Comparison of ENCODE assay signal across 1 cellular context in the genomic region with DNA sequence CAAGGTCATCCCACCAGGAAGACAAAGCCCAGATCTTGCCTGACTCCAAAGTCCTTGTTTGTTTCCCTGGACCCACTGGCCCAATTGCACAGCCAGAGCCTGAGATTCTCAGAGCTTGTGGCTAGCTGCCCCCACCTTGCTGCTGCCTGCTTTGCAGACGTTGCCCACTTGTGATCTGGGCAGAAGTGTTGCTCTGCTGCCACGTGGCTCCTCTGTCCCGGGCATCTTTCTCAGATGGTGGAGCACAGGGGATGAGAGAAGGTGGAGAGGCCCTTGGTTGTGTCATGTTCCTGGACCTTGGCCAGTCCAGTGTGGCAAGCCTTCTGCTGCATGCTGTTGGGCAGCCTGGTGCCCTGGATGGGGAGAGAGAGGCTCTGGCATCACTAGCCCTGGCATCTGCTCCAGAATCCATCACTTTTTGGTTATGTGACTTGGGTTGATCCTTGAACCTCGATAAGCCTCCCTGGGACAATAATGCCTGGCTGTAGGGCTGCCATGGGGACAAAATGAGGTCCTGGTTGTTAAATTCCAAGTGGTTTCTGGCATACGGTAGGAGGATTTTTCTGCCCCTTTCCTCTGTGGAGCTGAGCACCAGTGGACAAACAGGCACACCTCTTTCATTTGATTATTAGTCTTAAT.
TF ChIP-seq lines count a peak whose summit lies in the region.

No MANE protein-coding gene starts in this region.

TF ChIP-seq in HepG2, 621 proteins besides CTCF, POLR2A, EP300 and RAD21 (continued from another document and continues in another):
- TF ChIP-seq HOXA5 (CRISPR knock-in tag; IDR thresholded peaks at IDR 0.05) (0 out of 2 replicates have a peak, but pooled peaks have one; percentile 63), TMF1 (CRISPR knock-in tag; IDR thresholded peaks at IDR 0.05; ENCODE audit: low read depth) (no peak), NR1H2 (CRISPR knock-in tag; IDR thresholded peaks at IDR 0.05; ENCODE audit: borderline replicate concordance, low read depth) (no peak), ZC3H13 (CRISPR knock-in tag; IDR thresholded peaks at IDR 0.05) (peak; percentile 43; the same call in 1 of the 2 replicates), DR1 (CRISPR knock-in tag; IDR thresholded peaks at IDR 0.05) (0 out of 2 replicates have a peak, but pooled peaks have one; percentile 13), ISX (CRISPR knock-in tag; conservative IDR thresholded peaks at IDR 0.05) (no peak), ZBTB7B (CRISPR knock-in tag; IDR thresholded peaks at IDR 0.05) (peak; percentile 79; the same call in 1 of the 2 replicates), AGO1 (IDR thresholded peaks at IDR 0.05; ENCODE audit: low read depth, low read length, poor library complexity, severe bottlenecking) (no peak), DPF2 (CRISPR knock-in tag; IDR thresholded peaks at IDR 0.05; ENCODE audit: borderline replicate concordance, low read depth) (no peak), SYNCRIP (IDR thresholded peaks at IDR 0.05; ENCODE audit: insufficient read depth, low read depth, low read length) (no peak), TEAD2 (CRISPR knock-in tag; IDR thresholded peaks at IDR 0.05) (no peak), NR2F1 (CRISPR knock-in tag; IDR thresholded peaks at IDR 0.05) (no peak), CREB1 (IDR thresholded peaks at IDR 0.05) (no peak), CREB1 (CRISPR knock-in tag; IDR thresholded peaks at IDR 0.05) (no peak), NAIF1 (CRISPR knock-in tag; IDR thresholded peaks at IDR 0.05; ENCODE audit: borderline replicate concordance) (no peak), ZSCAN12 (CRISPR knock-in tag; IDR thresholded peaks at IDR 0.05) (no peak), KMT2B (CRISPR knock-in tag; IDR thresholded peaks at IDR 0.05) (no peak), FOXA3 (CRISPR knock-in tag; IDR thresholded peaks at IDR 0.05) (peak; percentile 68), MAFF (IDR thresholded peaks at IDR 0.05; ENCODE audit: low read depth, low read length) (no peak), SP4 (CRISPR knock-in tag; IDR thresholded peaks at IDR 0.05) (peak; percentile 63), ZNF263 (CRISPR knock-in tag; IDR thresholded peaks at IDR 0.05) (peak; percentile 82), NCOR1 (IDR thresholded peaks at IDR 0.05; ENCODE audit: borderline replicate concordance, low read length) (no peak; the same call in 1 of the 2 replicates), NKX3-1 (CRISPR knock-in tag; IDR thresholded peaks at IDR 0.05) (no peak), ZIK1 (CRISPR knock-in tag; IDR thresholded peaks at IDR 0.05; ENCODE audit: borderline replicate concordance, low read depth) (no peak)
- TF ChIP-seq, protein P1, sequence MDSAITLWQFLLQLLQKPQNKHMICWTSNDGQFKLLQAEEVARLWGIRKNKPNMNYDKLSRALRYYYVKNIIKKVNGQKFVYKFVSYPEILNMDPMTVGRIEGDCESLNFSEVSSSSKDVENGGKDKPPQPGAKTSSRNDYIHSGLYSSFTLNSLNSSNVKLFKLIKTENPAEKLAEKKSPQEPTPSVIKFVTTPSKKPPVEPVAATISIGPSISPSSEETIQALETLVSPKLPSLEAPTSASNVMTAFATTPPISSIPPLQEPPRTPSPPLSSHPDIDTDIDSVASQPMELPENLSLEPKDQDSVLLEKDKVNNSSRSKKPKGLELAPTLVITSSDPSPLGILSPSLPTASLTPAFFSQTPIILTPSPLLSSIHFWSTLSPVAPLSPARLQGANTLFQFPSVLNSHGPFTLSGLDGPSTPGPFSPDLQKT (CRISPR knock-in tag; IDR thresholded peaks at IDR 0.05; ENCODE audit: borderline replicate concordance) = no peak
- TF ChIP-seq, protein P2, sequence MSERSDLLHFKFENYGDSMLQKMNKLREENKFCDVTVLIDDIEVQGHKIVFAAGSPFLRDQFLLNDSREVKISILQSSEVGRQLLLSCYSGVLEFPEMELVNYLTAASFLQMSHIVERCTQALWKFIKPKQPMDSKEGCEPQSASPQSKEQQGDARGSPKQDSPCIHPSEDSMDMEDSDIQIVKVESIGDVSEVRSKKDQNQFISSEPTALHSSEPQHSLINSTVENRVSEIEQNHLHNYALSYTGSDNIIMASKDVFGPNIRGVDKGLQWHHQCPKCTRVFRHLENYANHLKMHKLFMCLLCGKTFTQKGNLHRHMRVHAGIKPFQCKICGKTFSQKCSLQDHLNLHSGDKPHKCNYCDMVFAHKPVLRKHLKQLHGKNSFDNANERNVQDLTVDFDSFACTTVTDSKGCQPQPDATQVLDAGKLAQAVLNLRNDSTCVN (CRISPR knock-in tag; IDR thresholded peaks at IDR 0.05; ENCODE audit: borderline replicate concordance) = 0 out of 2 replicates have a peak, but pooled peaks have one; percentile 22
- TF ChIP-seq, protein P3, sequence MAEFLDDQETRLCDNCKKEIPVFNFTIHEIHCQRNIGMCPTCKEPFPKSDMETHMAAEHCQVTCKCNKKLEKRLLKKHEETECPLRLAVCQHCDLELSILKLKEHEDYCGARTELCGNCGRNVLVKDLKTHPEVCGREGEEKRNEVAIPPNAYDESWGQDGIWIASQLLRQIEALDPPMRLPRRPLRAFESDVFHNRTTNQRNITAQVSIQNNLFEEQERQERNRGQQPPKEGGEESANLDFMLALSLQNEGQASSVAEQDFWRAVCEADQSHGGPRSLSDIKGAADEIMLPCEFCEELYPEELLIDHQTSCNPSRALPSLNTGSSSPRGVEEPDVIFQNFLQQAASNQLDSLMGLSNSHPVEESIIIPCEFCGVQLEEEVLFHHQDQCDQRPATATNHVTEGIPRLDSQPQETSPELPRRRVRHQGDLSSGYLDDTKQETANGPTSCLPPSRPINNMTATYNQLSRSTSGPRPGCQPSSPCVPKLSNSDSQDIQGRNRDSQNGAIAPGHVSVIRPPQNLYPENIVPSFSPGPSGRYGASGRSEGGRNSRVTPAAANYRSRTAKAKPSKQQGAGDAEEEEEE (CRISPR knock-in tag; IDR thresholded peaks at IDR 0.05; ENCODE audit: borderline replicate concordance) = no peak
- TF ChIP-seq, protein P4, sequence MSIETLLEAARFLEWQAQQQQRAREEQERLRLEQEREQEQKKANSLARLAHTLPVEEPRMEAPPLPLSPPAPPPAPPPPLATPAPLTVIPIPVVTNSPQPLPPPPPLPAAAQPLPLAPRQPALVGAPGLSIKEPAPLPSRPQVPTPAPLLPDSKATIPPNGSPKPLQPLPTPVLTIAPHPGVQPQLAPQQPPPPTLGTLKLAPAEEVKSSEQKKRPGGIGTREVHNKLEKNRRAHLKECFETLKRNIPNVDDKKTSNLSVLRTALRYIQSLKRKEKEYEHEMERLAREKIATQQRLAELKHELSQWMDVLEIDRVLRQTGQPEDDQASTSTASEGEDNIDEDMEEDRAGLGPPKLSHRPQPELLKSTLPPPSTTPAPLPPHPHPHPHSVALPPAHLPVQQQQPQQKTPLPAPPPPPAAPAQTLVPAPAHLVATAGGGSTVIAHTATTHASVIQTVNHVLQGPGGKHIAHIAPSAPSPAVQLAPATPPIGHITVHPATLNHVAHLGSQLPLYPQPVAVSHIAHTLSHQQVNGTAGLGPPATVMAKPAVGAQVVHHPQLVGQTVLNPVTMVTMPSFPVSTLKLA (IDR thresholded peaks at IDR 0.05) = no peak
- TF ChIP-seq, protein P5, sequence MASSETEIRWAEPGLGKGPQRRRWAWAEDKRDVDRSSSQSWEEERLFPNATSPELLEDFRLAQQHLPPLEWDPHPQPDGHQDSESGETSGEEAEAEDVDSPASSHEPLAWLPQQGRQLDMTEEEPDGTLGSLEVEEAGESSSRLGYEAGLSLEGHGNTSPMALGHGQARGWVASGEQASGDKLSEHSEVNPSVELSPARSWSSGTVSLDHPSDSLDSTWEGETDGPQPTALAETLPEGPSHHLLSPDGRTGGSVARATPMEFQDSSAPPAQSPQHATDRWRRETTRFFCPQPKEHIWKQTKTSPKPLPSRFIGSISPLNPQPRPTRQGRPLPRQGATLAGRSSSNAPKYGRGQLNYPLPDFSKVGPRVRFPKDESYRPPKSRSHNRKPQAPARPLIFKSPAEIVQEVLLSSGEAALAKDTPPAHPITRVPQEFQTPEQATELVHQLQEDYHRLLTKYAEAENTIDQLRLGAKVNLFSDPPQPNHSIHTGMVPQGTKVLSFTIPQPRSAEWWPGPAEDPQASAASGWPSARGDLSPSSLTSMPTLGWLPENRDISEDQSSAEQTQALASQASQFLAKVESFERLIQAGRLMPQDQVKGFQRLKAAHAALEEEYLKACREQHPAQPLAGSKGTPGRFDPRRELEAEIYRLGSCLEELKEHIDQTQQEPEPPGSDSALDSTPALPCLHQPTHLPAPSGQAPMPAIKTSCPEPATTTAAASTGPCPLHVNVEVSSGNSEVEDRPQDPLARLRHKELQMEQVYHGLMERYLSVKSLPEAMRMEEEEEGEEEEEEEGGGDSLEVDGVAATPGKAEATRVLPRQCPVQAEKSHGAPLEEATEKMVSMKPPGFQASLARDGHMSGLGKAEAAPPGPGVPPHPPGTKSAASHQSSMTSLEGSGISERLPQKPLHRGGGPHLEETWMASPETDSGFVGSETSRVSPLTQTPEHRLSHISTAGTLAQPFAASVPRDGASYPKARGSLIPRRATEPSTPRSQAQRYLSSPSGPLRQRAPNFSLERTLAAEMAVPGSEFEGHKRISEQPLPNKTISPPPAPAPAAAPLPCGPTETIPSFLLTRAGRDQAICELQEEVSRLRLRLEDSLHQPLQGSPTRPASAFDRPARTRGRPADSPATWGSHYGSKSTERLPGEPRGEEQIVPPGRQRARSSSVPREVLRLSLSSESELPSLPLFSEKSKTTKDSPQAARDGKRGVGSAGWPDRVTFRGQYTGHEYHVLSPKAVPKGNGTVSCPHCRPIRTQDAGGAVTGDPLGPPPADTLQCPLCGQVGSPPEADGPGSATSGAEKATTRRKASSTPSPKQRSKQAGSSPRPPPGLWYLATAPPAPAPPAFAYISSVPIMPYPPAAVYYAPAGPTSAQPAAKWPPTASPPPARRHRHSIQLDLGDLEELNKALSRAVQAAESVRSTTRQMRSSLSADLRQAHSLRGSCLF (CRISPR knock-in tag; IDR thresholded peaks at IDR 0.05; ENCODE audit: borderline replicate concordance) = no peak
- TF ChIP-seq, protein P6, sequence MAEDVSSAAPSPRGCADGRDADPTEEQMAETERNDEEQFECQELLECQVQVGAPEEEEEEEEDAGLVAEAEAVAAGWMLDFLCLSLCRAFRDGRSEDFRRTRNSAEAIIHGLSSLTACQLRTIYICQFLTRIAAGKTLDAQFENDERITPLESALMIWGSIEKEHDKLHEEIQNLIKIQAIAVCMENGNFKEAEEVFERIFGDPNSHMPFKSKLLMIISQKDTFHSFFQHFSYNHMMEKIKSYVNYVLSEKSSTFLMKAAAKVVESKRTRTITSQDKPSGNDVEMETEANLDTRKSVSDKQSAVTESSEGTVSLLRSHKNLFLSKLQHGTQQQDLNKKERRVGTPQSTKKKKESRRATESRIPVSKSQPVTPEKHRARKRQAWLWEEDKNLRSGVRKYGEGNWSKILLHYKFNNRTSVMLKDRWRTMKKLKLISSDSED (CRISPR knock-in tag; IDR thresholded peaks at IDR 0.05) = no peak
- TF ChIP-seq, protein P7, sequence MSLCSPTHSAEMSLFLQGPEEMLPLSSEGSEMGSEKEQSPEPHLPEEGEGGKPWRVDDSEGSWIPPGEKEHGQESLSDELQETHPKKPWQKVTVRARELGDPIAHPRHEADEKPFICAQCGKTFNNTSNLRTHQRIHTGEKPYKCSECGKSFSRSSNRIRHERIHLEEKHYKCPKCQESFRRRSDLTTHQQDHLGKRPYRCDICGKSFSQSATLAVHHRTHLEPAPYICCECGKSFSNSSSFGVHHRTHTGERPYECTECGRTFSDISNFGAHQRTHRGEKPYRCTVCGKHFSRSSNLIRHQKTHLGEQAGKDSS (CRISPR knock-in tag; IDR thresholded peaks at IDR 0.05; ENCODE audit: borderline replicate concordance, low read depth) = no peak; the same call in 1 of the 2 replicates
- TF ChIP-seq, protein P8, sequence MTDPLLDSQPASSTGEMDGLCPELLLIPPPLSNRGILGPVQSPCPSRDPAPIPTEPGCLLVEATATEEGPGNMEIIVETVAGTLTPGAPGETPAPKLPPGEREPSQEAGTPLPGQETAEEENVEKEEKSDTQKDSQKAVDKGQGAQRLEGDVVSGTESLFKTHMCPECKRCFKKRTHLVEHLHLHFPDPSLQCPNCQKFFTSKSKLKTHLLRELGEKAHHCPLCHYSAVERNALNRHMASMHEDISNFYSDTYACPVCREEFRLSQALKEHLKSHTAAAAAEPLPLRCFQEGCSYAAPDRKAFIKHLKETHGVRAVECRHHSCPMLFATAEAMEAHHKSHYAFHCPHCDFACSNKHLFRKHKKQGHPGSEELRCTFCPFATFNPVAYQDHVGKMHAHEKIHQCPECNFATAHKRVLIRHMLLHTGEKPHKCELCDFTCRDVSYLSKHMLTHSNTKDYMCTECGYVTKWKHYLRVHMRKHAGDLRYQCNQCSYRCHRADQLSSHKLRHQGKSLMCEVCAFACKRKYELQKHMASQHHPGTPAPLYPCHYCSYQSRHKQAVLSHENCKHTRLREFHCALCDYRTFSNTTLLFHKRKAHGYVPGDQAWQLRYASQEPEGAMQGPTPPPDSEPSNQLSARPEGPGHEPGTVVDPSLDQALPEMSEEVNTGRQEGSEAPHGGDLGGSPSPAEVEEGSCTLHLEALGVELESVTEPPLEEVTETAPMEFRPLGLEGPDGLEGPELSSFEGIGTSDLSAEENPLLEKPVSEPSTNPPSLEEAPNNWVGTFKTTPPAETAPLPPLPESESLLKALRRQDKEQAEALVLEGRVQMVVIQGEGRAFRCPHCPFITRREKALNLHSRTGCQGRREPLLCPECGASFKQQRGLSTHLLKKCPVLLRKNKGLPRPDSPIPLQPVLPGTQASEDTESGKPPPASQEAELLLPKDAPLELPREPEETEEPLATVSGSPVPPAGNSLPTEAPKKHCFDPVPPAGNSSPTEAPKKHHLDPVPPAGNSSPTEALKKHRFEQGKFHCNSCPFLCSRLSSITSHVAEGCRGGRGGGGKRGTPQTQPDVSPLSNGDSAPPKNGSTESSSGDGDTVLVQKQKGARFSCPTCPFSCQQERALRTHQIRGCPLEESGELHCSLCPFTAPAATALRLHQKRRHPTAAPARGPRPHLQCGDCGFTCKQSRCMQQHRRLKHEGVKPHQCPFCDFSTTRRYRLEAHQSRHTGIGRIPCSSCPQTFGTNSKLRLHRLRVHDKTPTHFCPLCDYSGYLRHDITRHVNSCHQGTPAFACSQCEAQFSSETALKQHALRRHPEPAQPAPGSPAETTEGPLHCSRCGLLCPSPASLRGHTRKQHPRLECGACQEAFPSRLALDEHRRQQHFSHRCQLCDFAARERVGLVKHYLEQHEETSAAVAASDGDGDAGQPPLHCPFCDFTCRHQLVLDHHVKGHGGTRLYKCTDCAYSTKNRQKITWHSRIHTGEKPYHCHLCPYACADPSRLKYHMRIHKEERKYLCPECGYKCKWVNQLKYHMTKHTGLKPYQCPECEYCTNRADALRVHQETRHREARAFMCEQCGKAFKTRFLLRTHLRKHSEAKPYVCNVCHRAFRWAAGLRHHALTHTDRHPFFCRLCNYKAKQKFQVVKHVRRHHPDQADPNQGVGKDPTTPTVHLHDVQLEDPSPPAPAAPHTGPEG (CRISPR knock-in tag; IDR thresholded peaks at IDR 0.05) = no peak
- TF ChIP-seq, protein P9, sequence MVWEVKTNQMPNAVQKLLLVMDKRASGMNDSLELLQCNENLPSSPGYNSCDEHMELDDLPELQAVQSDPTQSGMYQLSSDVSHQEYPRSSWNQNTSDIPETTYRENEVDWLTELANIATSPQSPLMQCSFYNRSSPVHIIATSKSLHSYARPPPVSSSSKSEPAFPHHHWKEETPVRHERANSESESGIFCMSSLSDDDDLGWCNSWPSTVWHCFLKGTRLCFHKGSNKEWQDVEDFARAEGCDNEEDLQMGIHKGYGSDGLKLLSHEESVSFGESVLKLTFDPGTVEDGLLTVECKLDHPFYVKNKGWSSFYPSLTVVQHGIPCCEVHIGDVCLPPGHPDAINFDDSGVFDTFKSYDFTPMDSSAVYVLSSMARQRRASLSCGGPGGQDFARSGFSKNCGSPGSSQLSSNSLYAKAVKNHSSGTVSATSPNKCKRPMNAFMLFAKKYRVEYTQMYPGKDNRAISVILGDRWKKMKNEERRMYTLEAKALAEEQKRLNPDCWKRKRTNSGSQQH (CRISPR knock-in tag; IDR thresholded peaks at IDR 0.05; ENCODE audit: low read depth) = no peak
